Comparison of ENCODE assay signal across 10 cellular contexts in the genomic region with DNA sequence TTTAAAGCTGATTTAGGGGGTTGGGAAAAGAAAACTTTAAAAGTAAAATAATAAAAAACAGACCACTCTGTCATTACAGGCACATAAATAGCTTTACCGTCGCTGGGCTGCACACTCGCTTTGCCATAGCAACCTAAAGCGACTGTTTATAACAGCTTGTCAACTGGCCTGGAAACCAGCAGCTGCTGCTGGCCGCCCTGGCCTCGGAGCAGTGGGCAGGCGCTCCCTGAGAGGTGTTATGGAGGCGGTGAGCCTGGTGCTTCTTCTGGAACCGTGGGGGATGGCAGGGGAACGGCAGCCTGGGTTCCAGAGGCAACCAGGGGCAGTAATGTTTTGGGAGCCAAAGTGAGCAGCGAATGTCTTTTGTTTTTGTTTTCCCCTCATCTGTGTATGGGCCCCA.
DNase-seq lines count a peak whose midpoint lies in the region; ATAC-seq and TF ChIP-seq lines count a peak whose summit lies in the region.
"Had no signal": no experiment of that assay in that cellular context is flagged by ENCODE, and none has a peak within 500 bp of the region (broad histone marks: within the 10 kb centered on the region; RNA-seq: fewer than 3 reads in every experiment).

No MANE protein-coding gene starts in this region.

- peak overlapping the region; percentile 25 for H3K27ac Mint-ChIP-seq in stimulated activated memory B cell treated with anti-CD40 and anti-IgM and Interleukin-4, amounts not matched to agents 10 μg/mL and 1 μg/mL and 100 μg/mL, for 72 hours
- no peak overlapping the region for H3K27ac Mint-ChIP-seq in stimulated activated naive B cell treated with anti-CD40 and anti-IgM and Interleukin-4, amounts not matched to agents 10 μg/mL and 1 μg/mL and 100 μg/mL, for 72 hours
- H3K27ac Mint-ChIP-seq: activated B cell treated with CpG ODN at 0.5 μM for 24 hours had no signal

- TF ChIP-seq CTCF in astrocyte of the spinal cord (IDR thresholded peaks at IDR 0.05; ENCODE audit: low read depth, low read length), result no peak

- DNase-seq in NCI-H1092 treated with DMSO at 0.1 percent for 48 hours (lab: John Stamatoyannopoulos, UW), result peak; percentile 39
- DNase-seq in astrocyte of the spinal cord (ENCODE audit: low read depth, low spot score), result peak; percentile 84
- no peak for DNase-seq in stimulated activated naive B cell treated with anti-CD40 and anti-IgM and Interleukin-4, amounts not matched to agents 10 μg/mL and 1 μg/mL and 100 μg/mL, for 72 hours
- DNase-seq in OCI-M1 (lab: John Stamatoyannopoulos, UW), result no peak
- DNase-seq: activated B cell treated with CpG ODN at 0.5 μM for 24 hours had no signal

- no peaks in the 10 kb centered on the region for H3K27me3 ChIP-seq in layer of hippocampus (ENCODE audit: control insufficient read depth, insufficient read depth, low read length)

- H3K4me3 ChIP-seq in astrocyte of the spinal cord (ENCODE audit: low read depth, low read length), result no peak overlapping the region
- H3K4me3 ChIP-seq: K562 had no signal

- in situ Hi-C loops in astrocyte of the spinal cord (cut with HindIII; ENCODE audit: low sequenced_read_pairs), result no loop called here

- H3K36me3 Mint-ChIP-seq in stimulated activated memory B cell treated with anti-CD40 and anti-IgM and Interleukin-4, amounts not matched to agents 10 μg/mL and 1 μg/mL and 100 μg/mL, for 72 hours, result no peaks in the 10 kb centered on the region
- no peaks in the 10 kb centered on the region for H3K36me3 Mint-ChIP-seq in stimulated activated naive B cell treated with anti-CD40 and anti-IgM and Interleukin-4, amounts not matched to agents 10 μg/mL and 1 μg/mL and 100 μg/mL, for 72 hours

- H3K27ac ChIP-seq in layer of hippocampus (ENCODE audit: low read depth, low read length), result peak overlapping the region; percentile 82

- H3K4me1 Mint-ChIP-seq in stimulated activated memory B cell treated with anti-CD40 and anti-IgM and Interleukin-4, amounts not matched to agents 10 μg/mL and 1 μg/mL and 100 μg/mL, for 72 hours, result peaks cover 23% of the 10 kb centered on the region
- peaks cover 18 to 27% of the 10 kb centered on the region in 2 donors for H3K4me1 Mint-ChIP-seq in stimulated activated naive B cell treated with anti-CD40 and anti-IgM and Interleukin-4, amounts not matched to agents 10 μg/mL and 1 μg/mL and 100 μg/mL, for 72 hours

- ATAC-seq in stimulated activated memory B cell treated with anti-CD40 and anti-IgM and Interleukin-4, amounts not matched to agents 10 μg/mL and 1 μg/mL and 100 μg/mL, for 72 hours, result no peak
- ATAC-seq in stimulated activated naive B cell treated with anti-CD40 and anti-IgM and Interleukin-4, amounts not matched to agents 10 μg/mL and 1 μg/mL and 100 μg/mL, for 72 hours (replicated peaks), result no peak
- ATAC-seq in HG03520 (IDR thresholded peaks at IDR 0.05; ENCODE audit: unreplicated experiment) (no peak), HG03108 (IDR thresholded peaks at IDR 0.05; ENCODE audit: unreplicated experiment) (no peak)
- ATAC-seq: K562 had no signal

- H3K27me3 Mint-ChIP-seq in stimulated activated memory B cell treated with anti-CD40 and anti-IgM and Interleukin-4, amounts not matched to agents 10 μg/mL and 1 μg/mL and 100 μg/mL, for 72 hours, result no peaks in the 10 kb centered on the region
- H3K27me3 Mint-ChIP-seq in stimulated activated naive B cell treated with anti-CD40 and anti-IgM and Interleukin-4, amounts not matched to agents 10 μg/mL and 1 μg/mL and 100 μg/mL, for 72 hours, result no peaks in the 10 kb centered on the region
- H3K27me3 Mint-ChIP-seq: activated B cell treated with CpG ODN at 0.5 μM for 24 hours had no signal

- H3K4me3 Mint-ChIP-seq in stimulated activated memory B cell treated with anti-CD40 and anti-IgM and Interleukin-4, amounts not matched to agents 10 μg/mL and 1 μg/mL and 100 μg/mL, for 72 hours, result no peak overlapping the region
- H3K4me3 Mint-ChIP-seq in stimulated activated naive B cell treated with anti-CD40 and anti-IgM and Interleukin-4, amounts not matched to agents 10 μg/mL and 1 μg/mL and 100 μg/mL, for 72 hours, result no peak overlapping the region
- H3K4me3 Mint-ChIP-seq: activated B cell treated with CpG ODN at 0.5 μM for 24 hours had no signal

- no peaks in the 10 kb centered on the region for H3K9me3 Mint-ChIP-seq in stimulated activated memory B cell treated with anti-CD40 and anti-IgM and Interleukin-4, amounts not matched to agents 10 μg/mL and 1 μg/mL and 100 μg/mL, for 72 hours
- no peaks in the 10 kb centered on the region for H3K9me3 Mint-ChIP-seq in stimulated activated naive B cell treated with anti-CD40 and anti-IgM and Interleukin-4, amounts not matched to agents 10 μg/mL and 1 μg/mL and 100 μg/mL, for 72 hours
- H3K9me3 Mint-ChIP-seq: activated B cell treated with CpG ODN at 0.5 μM for 24 hours had no signal

Comparison
In these comparisons a context has a peak if more than half of its experiments do, and no peak if none do; other contexts are left out.
1. DNase-seq: peak in NCI-H1092 treated with DMSO at 0.1 percent for 48 hours (single experiment) and astrocyte of the spinal cord (single experiment); none in stimulated activated naive B cell treated with anti-CD40 and anti-IgM and Interleukin-4, amounts not matched to agents 10 μg/mL and 1 μg/mL and 100 μg/mL, for 72 hours (single experiment) and OCI-M1 (single experiment).